ENCODE assay signal across 8 cellular contexts in genomic region chr1:21909787-21910503, GRCh38. TPM values are rescaled to one million over a fixed set of nuclear protein-coding genes. Genes with fewer than 3 reads are reported as not detected.
DNase-seq lines count a peak whose midpoint lies in the region; ATAC-seq and TF ChIP-seq lines count a peak whose summit lies in the region.

No MANE protein-coding gene starts in this region.

- in situ Hi-C loops in GM13977 (cut with MboI; ENCODE audit: low pct_unique_long_range_greater_than_20kb, low sequenced_read_pairs, unreplicated experiment) = no loop called here

- H3K27ac Mint-ChIP-seq in activated CD4-positive, alpha-beta T cell treated with anti-CD3 and anti-CD28 coated beads, Interleukin-2, amount 10 ng/mL, durations not matched to agents 24 days and 14 days = peak overlapping the region; percentile 55

- no peak overlapping the region for H3K4me3 ChIP-seq in fibroblast of the aortic adventitia (ENCODE audit: low read depth, low read length)

- H3K9me3 Mint-ChIP-seq in activated CD4-positive, alpha-beta T cell treated with anti-CD3 and anti-CD28 coated beads, Interleukin-2, amount 10 ng/mL, durations not matched to agents 24 days and 14 days = no peaks in the 10 kb centered on the region

- peaks cover 14% of the 10 kb centered on the region for H3K4me1 Mint-ChIP-seq in activated CD4-positive, alpha-beta T cell treated with anti-CD3 and anti-CD28 coated beads, Interleukin-2, amount 10 ng/mL, durations not matched to agents 24 days and 14 days

- peak overlapping the region; percentile 47 for H3K4me3 Mint-ChIP-seq in activated CD4-positive, alpha-beta T cell treated with anti-CD3 and anti-CD28 coated beads, Interleukin-2, amount 10 ng/mL, durations not matched to agents 24 days and 14 days

- peak; percentile 40 for ATAC-seq in sciatic nerve
- no peak for ATAC-seq in HG03457 (IDR thresholded peaks at IDR 0.05; ENCODE audit: unreplicated experiment)

- no peaks in the 10 kb centered on the region for H3K27me3 Mint-ChIP-seq in activated CD4-positive, alpha-beta T cell treated with anti-CD3 and anti-CD28 coated beads, Interleukin-2, amount 10 ng/mL, durations not matched to agents 24 days and 14 days

- H3K36me3 Mint-ChIP-seq in activated CD4-positive, alpha-beta T cell treated with anti-CD3 and anti-CD28 coated beads, Interleukin-2, amount 10 ng/mL, durations not matched to agents 24 days and 14 days (ENCODE audit: low read depth) = no peaks in the 10 kb centered on the region

- TF ChIP-seq CTCF in GM13977 (IDR thresholded peaks at IDR 0.05; ENCODE audit: extremely low read depth, insufficient read depth, missing control alignments) (no peak), fibroblast of the aortic adventitia (IDR thresholded peaks at IDR 0.05; ENCODE audit: insufficient read depth, low read length) (no peak)

- intact Hi-C loops in activated CD4-positive, alpha-beta T cell treated with anti-CD3 and anti-CD28 coated beads, Interleukin-2, amount 10 ng/mL, durations not matched to agents 24 days and 14 days (cut with micrococcal nuclease) = no loop called here
- intact Hi-C loops in sciatic nerve (cut with DNase I) = no loop called here

- peak; percentile 84 for DNase-seq in GM13977 (ENCODE audit: low spot score)
- peak; percentile 71 for DNase-seq in activated CD4-positive, alpha-beta T cell treated with anti-CD3 and anti-CD28 coated beads, Interleukin-2, amount 10 ng/mL, durations not matched to agents 24 days and 14 days
- DNase-seq in fibroblast of the aortic adventitia (ENCODE audit: low read depth) = peak; percentile 88
- peak; percentile 82 for DNase-seq in sciatic nerve (ENCODE audit: low spot score)
- no peak for DNase-seq in putamen (ENCODE audit: low spot score)
- DNase-seq in COR-L47 (lab: John Stamatoyannopoulos, UW) = no peak
- DNase-seq in 8988T = no peak

RNA-seq across cellular contexts. Expression of gene HSPG2, which starts 27.2 kb away (rescaled TPM):
- total RNA-seq in activated CD4-positive, alpha-beta T cell treated with anti-CD3 and anti-CD28 coated beads, Interleukin-2, amount 10 ng/mL, durations not matched to agents 24 days and 14 days = 6.2 and 6.3 TPM in 2 replicates
- total RNA-seq in fibroblast of the aortic adventitia (ENCODE audit: low replicate concordance) (164 and 367 TPM in 2 replicates), sciatic nerve (887 TPM)

Comparison
In these comparisons a context has a peak if more than half of its experiments do, and no peak if none do; other contexts are left out.
1. DNase-seq: peak in GM13977 (single experiment), activated CD4-positive, alpha-beta T cell treated with anti-CD3 and anti-CD28 coated beads, Interleukin-2, amount 10 ng/mL, durations not matched to agents 24 days and 14 days (single experiment), fibroblast of the aortic adventitia (single experiment) and sciatic nerve (single experiment); none in putamen (single experiment), COR-L47 (single experiment) and 8988T (single experiment).
2. RNA of gene HSPG2, which starts 27.2 kb away (total RNA-seq): 887 TPM in sciatic nerve (single experiment) and 164 to 367 TPM in fibroblast of the aortic adventitia; 6.2 to 6.3 TPM in activated CD4-positive, alpha-beta T cell treated with anti-CD3 and anti-CD28 coated beads, Interleukin-2, amount 10 ng/mL, durations not matched to agents 24 days and 14 days; every median in the first group is over 10 times any median in the second.